In genomic region chr16:8936421-8936820, GRCh38 we compare ENCODE assay signal across 8 cellular contexts. TPM values are rescaled to one million over a fixed set of nuclear protein-coding genes. Genes with fewer than 3 reads are reported as not detected.
DNase-seq lines count a peak whose midpoint lies in the region; ATAC-seq, FAIRE-seq and TF ChIP-seq lines count a peak whose summit lies in the region.

No MANE protein-coding gene starts in this region.

- H3K27ac Mint-ChIP-seq in astrocyte (ENCODE audit: unreplicated experiment) = peak overlapping the region; percentile 41

- H3K4me2 ChIP-seq in astrocyte (ENCODE audit: low read length) = no peak overlapping the region

- peaks cover 100% of the 10 kb centered on the region for H4K20me1 ChIP-seq in astrocyte (ENCODE audit: insufficient read depth, low read length)

- H3K36me3 ChIP-seq in astrocyte (ENCODE audit: insufficient read depth, low read length) (no peaks in the 10 kb centered on the region), left lung (no peaks in the 10 kb centered on the region)

- H3K9me3 ChIP-seq in astrocyte (ENCODE audit: insufficient read depth, low read depth, low read length) (no peaks in the 10 kb centered on the region), left lung (no peaks in the 10 kb centered on the region)

- H3K4me3 Mint-ChIP-seq in astrocyte (ENCODE audit: unreplicated experiment) = no peak overlapping the region

- no peaks in the 10 kb centered on the region for H3K27me3 Mint-ChIP-seq in astrocyte (ENCODE audit: low read depth, unreplicated experiment)

- no peak overlapping the region for H2AFZ ChIP-seq in astrocyte (ENCODE audit: low read depth, low read length)

- no peaks in the 10 kb centered on the region for H3K4me1 ChIP-seq in astrocyte (ENCODE audit: insufficient read depth, low read length)
- peaks cover 0 to 38% of the 10 kb centered on the region in 2 donors for H3K4me1 ChIP-seq in left lung

- no peaks in the 10 kb centered on the region for H3K9me3 Mint-ChIP-seq in astrocyte (ENCODE audit: unreplicated experiment)

- no peak overlapping the region for H3K9ac ChIP-seq in astrocyte (ENCODE audit: low read length)

- FAIRE-seq in astrocyte (lab: Jason Lieb, UNC) = no peak

- peaks cover 100% of the 10 kb centered on the region for H3K79me2 ChIP-seq in astrocyte (ENCODE audit: insufficient read depth, low read length)

- peak; percentile 65 for DNase-seq in D341Med (ENCODE audit: low spot score)
- DNase-seq in T-helper 2 cell = peak; percentile 27 to 80 (median 58)
- peak; percentile 73 for DNase-seq in astrocyte (ENCODE audit: low read depth)
- no peak for DNase-seq in left lung
- DNase-seq in stimulated activated CD8-positive, alpha-beta memory T cell treated with anti-CD3 and anti-CD28 coated beads, Interleukin-7, amount 100 ng/mL, for 1 hour (ENCODE audit: low read depth in 2 of 2) = peak; percentile 43 to 53
- DNase-seq in SHP77 treated with DMSO at 0.1 percent for 48 hours (lab: John Stamatoyannopoulos, UW) = no peak

- intact Hi-C loops in left lung (cut with DNase I) = no loop called here

- H3K4me3 ChIP-seq in astrocyte (ENCODE audit: insufficient read depth, low read depth, low read length) (no peak overlapping the region), left lung (no peak overlapping the region)

- no peaks in the 10 kb centered on the region for H3K36me3 Mint-ChIP-seq in astrocyte (ENCODE audit: low read depth, unreplicated experiment)

- no peak overlapping the region for H3K27ac ChIP-seq in astrocyte (ENCODE audit: low read depth, low read length)
- no peak overlapping the region for H3K27ac ChIP-seq in left lung

- H3K27me3 ChIP-seq in astrocyte (ENCODE audit: insufficient read depth, low read length) (no peaks in the 10 kb centered on the region), left lung (no peaks in the 10 kb centered on the region)

- peak; percentile 84 for ATAC-seq in GM19452 (IDR thresholded peaks at IDR 0.05; ENCODE audit: unreplicated experiment)
- ATAC-seq in HG03520 (IDR thresholded peaks at IDR 0.05; ENCODE audit: unreplicated experiment) = peak; percentile 86
- peak; percentile 81 for ATAC-seq in left lung

- TF ChIP-seq CTCF in astrocyte (IDR thresholded peaks at IDR 0.05; ENCODE audit: insufficient read depth, low read depth, low read length) (peak; percentile 55), left lung (IDR thresholded peaks at IDR 0.05) (peak in 1 of 2 donors; percentile 24)

- peaks cover 19% of the 10 kb centered on the region for H3K4me1 Mint-ChIP-seq in astrocyte (ENCODE audit: low read depth, unreplicated experiment)

RNA-seq across cellular contexts. Expression of gene USP7, which starts 27.3 kb away (rescaled TPM):
- total RNA-seq in astrocyte (93.6 and 96.9 TPM in 2 replicates), left lung (10 to 100 TPM; 70.4 to 98.4 TPM)

RNA-seq across cellular contexts. Expression of gene LITAFD, which starts 54.3 kb away (rescaled TPM):
- not detected in 2 replicates for total RNA-seq in astrocyte
- total RNA-seq in left lung = not detected

Comparison
In these comparisons a context has a peak if more than half of its experiments do, and no peak if none do; other contexts are left out.
1. DNase-seq: peak in D341Med (single experiment), T-helper 2 cell (5 of 5), astrocyte (single experiment) and stimulated activated CD8-positive, alpha-beta memory T cell treated with anti-CD3 and anti-CD28 coated beads, Interleukin-7, amount 100 ng/mL, for 1 hour (2 of 2); none in left lung (0 of 2) and SHP77 treated with DMSO at 0.1 percent for 48 hours (single experiment).
2. Peak in every context shown above with its lines, with median percentiles within 50 percentile points of each other: ATAC-seq.